Comparison of ENCODE assay signal across 11 cellular contexts in genomic region chr2:96008051-96008450, GRCh38. TPM values are rescaled to one million over a fixed set of nuclear protein-coding genes. Genes with fewer than 3 reads are reported as not detected.
DNase-seq lines count a peak whose midpoint lies in the region; ATAC-seq and TF ChIP-seq lines count a peak whose summit lies in the region.
"Not testable (repeated sequence)": the region's sequence is repeated elsewhere in the genome, so short reads cannot be mapped to it uniquely, and the experiment has no call there.
"Had no signal": no experiment of that assay in that cellular context is flagged by ENCODE, and none has a peak within 500 bp of the region (broad histone marks: within the 10 kb centered on the region; RNA-seq: fewer than 3 reads in every experiment).

No MANE protein-coding gene starts in this region.

- peaks cover 9 to 18% (median 12%) of the 10 kb centered on the region in 3 donors for H3K4me1 Mint-ChIP-seq in CD8-positive, alpha-beta memory T cell
- peaks cover 10% of the 10 kb centered on the region for H3K4me1 Mint-ChIP-seq in activated T-cell treated with anti-CD3 and anti-CD28 coated beads, Interleukin-2, amount 50 U/mL, for 4 hours (ENCODE audit: low read depth)
- H3K4me1 Mint-ChIP-seq in endodermal cell, result peaks cover 20% of the 10 kb centered on the region
- H3K4me1 Mint-ChIP-seq in nephron, result not testable (repeated sequence)

- H3K4me1 ChIP-seq in CD8-positive, alpha-beta memory T cell (ENCODE audit: insufficient read depth, low read length); endodermal cell (ENCODE audit: control insufficient read depth, insufficient read depth, low read length): not testable (repeated sequence)

- not testable (repeated sequence) for H3K9ac ChIP-seq in endodermal cell (ENCODE audit: extremely low read depth, low read length, poor library complexity, severe bottlenecking)

- not testable (repeated sequence) for H3K36me3 ChIP-seq in CD8-positive, alpha-beta memory T cell (ENCODE audit: insufficient read depth, low read length); endodermal cell (ENCODE audit: control insufficient read depth, insufficient read depth, low read length)

- H3K9me3 ChIP-seq in CD8-positive, alpha-beta memory T cell (ENCODE audit: low read length); endodermal cell (ENCODE audit: control insufficient read depth, low read length): not testable (repeated sequence)

- POLR2A ChIA-PET in CD8-positive, alpha-beta memory T cell (lab: Charles Lee), result not testable (repeated sequence)

- H3K9me3 Mint-ChIP-seq in CD8-positive, alpha-beta memory T cell; activated T-cell treated with anti-CD3 and anti-CD28 coated beads, Interleukin-2, amount 50 U/mL, for 4 hours; endodermal cell; nephron: not testable (repeated sequence)

- not testable (repeated sequence) for DNase-seq in CD8-positive, alpha-beta memory T cell; activated T-cell treated with anti-CD3 and anti-CD28 coated beads, Interleukin-2, amount 50 U/mL, for 4 hours
- DNase-seq in endodermal cell (peak; percentile 24), posterior vena cava (ENCODE audit: low spot score) (peak; percentile 53)

- not testable (repeated sequence) for H3K27ac ChIP-seq in CD8-positive, alpha-beta memory T cell (ENCODE audit: low read depth, low read length); endodermal cell (ENCODE audit: low read depth, low read length)

- not testable (repeated sequence) for H3K4me3 ChIP-seq in CD8-positive, alpha-beta memory T cell (ENCODE audit: low read length); endodermal cell (ENCODE audit: low read length)

- intact Hi-C loops in posterior vena cava (cut with DNase I), result not testable (repeated sequence)

- ATAC-seq in activated T-cell treated with anti-CD3 and anti-CD28 coated beads, Interleukin-2, amount 50 U/mL, for 4 hours, result not testable (repeated sequence)

- not testable (repeated sequence) for TF ChIP-seq CTCF in endodermal cell (conservative IDR thresholded peaks at IDR 0.05); nephron (IDR thresholded peaks at IDR 0.05; ENCODE audit: unreplicated experiment in 3 of 3)

- CTCF ChIA-PET in CD8-positive, alpha-beta memory T cell (lab: Charles Lee), result interaction anchor here (2.1 kb wide), 1 partner anchor 15 kb away, joined by 8 read pairs; no protein-coding TSS in a partner anchor

- H3K4me3 Mint-ChIP-seq in CD8-positive, alpha-beta memory T cell, result peak overlapping the region in 3 of 7 donors; percentile 12 to 26 (median 20)
- H3K4me3 Mint-ChIP-seq in activated T-cell treated with anti-CD3 and anti-CD28 coated beads, Interleukin-2, amount 50 U/mL, for 4 hours, result peak overlapping the region; percentile 6
- H3K4me3 Mint-ChIP-seq in endodermal cell, result not testable (repeated sequence)
- H3K4me3 Mint-ChIP-seq in nephron, result peak overlapping the region; percentile 55 to 72 (median 68)

- not testable (repeated sequence) for H3K27me3 ChIP-seq in CD8-positive, alpha-beta memory T cell (ENCODE audit: insufficient read depth, low read length, poor library complexity, severe bottlenecking); endodermal cell (ENCODE audit: control insufficient read depth, insufficient read depth, low read length, poor library complexity, severe bottlenecking)

- 86 to 92% methylated on average over 1 to 6 of the region's 6 CpGs for WGBS in endodermal cell (ENCODE audit: insufficient coverage in 1 of 2, insufficient read length in 1 of 2), 2 experiments

- peak overlapping the region in 6 of 8 donors; percentile 7 to 81 (median 26) for H3K27ac Mint-ChIP-seq in CD8-positive, alpha-beta memory T cell
- peak overlapping the region; percentile 57 for H3K27ac Mint-ChIP-seq in endodermal cell
- not testable (repeated sequence) for H3K27ac Mint-ChIP-seq in nephron

- not testable (repeated sequence) for H3K36me3 Mint-ChIP-seq in CD8-positive, alpha-beta memory T cell; activated T-cell treated with anti-CD3 and anti-CD28 coated beads, Interleukin-2, amount 50 U/mL, for 4 hours (ENCODE audit: insufficient read depth); endodermal cell (ENCODE audit: low read depth); nephron (ENCODE audit: low read depth)

- peaks cover 3 to 35% of the 10 kb centered on the region in 2 donors for H3K27me3 Mint-ChIP-seq in CD8-positive, alpha-beta memory T cell
- H3K27me3 Mint-ChIP-seq in activated T-cell treated with anti-CD3 and anti-CD28 coated beads, Interleukin-2, amount 50 U/mL, for 4 hours (ENCODE audit: low read depth), result peaks cover 24% of the 10 kb centered on the region
- H3K27me3 Mint-ChIP-seq in endodermal cell (ENCODE audit: insufficient read depth), result peaks cover 26% of the 10 kb centered on the region
- H3K27me3 Mint-ChIP-seq in nephron (ENCODE audit: low read depth), result peaks cover 23% of the 10 kb centered on the region

RNA-seq across cellular contexts. Expression of gene ANKRD36C, which starts 16.4 kb away (rescaled TPM):
- total RNA-seq in CD8-positive, alpha-beta memory T cell, result 10 to 100 TPM; 26.6 to 29.8 TPM
- 22.7 TPM for polyA plus RNA-seq in CD8-positive, alpha-beta memory T cell
- total RNA-seq in activated T-cell treated with anti-CD3 and anti-CD28 coated beads, Interleukin-2, amount 50 U/mL, for 4 hours, result 10 to 100 TPM; 18.5 to 20.6 (median 20.5) TPM
- total RNA-seq in endodermal cell (10 to 100 TPM; 21.1 to 32.2 TPM), posterior vena cava (10 to 100 TPM; 36.0 to 37.2 TPM)
- 14.0 TPM for polyA plus RNA-seq in endodermal cell (2013, experiment 1 of 2)
- polyA plus RNA-seq in endodermal cell (2013, experiment 2 of 2), result 11.8 TPM

RNA-seq across cellular contexts. Expression of gene GPAT2, which starts 26.7 kb away (rescaled TPM):
- total RNA-seq in CD8-positive, alpha-beta memory T cell, result 10 to 100 TPM; 33.6 to 36.2 TPM
- 8.9 TPM for polyA plus RNA-seq in CD8-positive, alpha-beta memory T cell
- 10 to 100 TPM in 1 of 3 donors, 1 to 10 TPM in 1, under 1 TPM in 1; 0.20 to 12.8 (median 9.3) TPM for total RNA-seq in activated T-cell treated with anti-CD3 and anti-CD28 coated beads, Interleukin-2, amount 50 U/mL, for 4 hours
- total RNA-seq in endodermal cell, result under 1 TPM in 1 of 2 donors, not detected in 1; 0.33 TPM
- not detected for polyA plus RNA-seq in endodermal cell (2013, experiment 1 of 2)
- polyA plus RNA-seq in endodermal cell (2013, experiment 2 of 2), result 0.21 TPM
- total RNA-seq in posterior vena cava, result 1 to 10 TPM; 6.0 to 10.0 TPM
- total RNA-seq: A172, A673, Calu3, Daoy, G401, H4 had no signal
